Comparison of ENCODE assay signal across 14 cellular contexts in genomic region chr2:110818767-110819481, GRCh38.
DNase-seq lines count a peak whose midpoint lies in the region; ATAC-seq, FAIRE-seq and TF ChIP-seq lines count a peak whose summit lies in the region.
"Had no signal": no experiment of that assay in that cellular context is flagged by ENCODE, and none has a peak within 500 bp of the region (broad histone marks: within the 10 kb centered on the region; RNA-seq: fewer than 3 reads in every experiment).

No MANE protein-coding gene starts in this region.

- no peak overlapping the region for H3K27ac Mint-ChIP-seq in activated CD4-positive, alpha-beta T cell treated with anti-CD3 and anti-CD28 coated beads, Interleukin-2, amount 10 ng/mL, durations not matched to agents 24 days and 14 days
- no peak overlapping the region for H3K27ac Mint-ChIP-seq in naive thymus-derived CD4-positive, alpha-beta T cell
- H3K27ac Mint-ChIP-seq: nephron; T-helper 2 cell treated with Interferon-gamma antibody and Interleukin-4, amounts not matched to agents 5 μg/mL and 100 μg/mL, for 36 hours had no signal

- H3K4me3 ChIP-seq in BJ (ENCODE audit: low read depth, low read length), result no peak overlapping the region
- H3K4me3 ChIP-seq in naive thymus-derived CD4-positive, alpha-beta T cell (ENCODE audit: low read length), result no peak overlapping the region

- POLR2A ChIA-PET in BJ (lab: Charles Lee), result no interaction called here
- POLR2A ChIA-PET in naive thymus-derived CD4-positive, alpha-beta T cell (lab: Charles Lee), result no interaction called here

- DNase-seq in BJ (ENCODE audit: low read depth) (no peak), GM13977 (ENCODE audit: low spot score) (no peak), RPMI8226 (peak; percentile 24), iPS-NIHi7 (ENCODE audit: extremely low spot score) (peak; percentile 37), RCC 7860 (ENCODE audit: low spot score) (no peak)
- no peak for DNase-seq in activated CD4-positive, alpha-beta T cell treated with anti-CD3 and anti-CD28 coated beads, Interleukin-2, amount 10 ng/mL, durations not matched to agents 24 days and 14 days
- no peak for DNase-seq in naive thymus-derived CD4-positive, alpha-beta T cell
- DNase-seq: activated CD4-positive, alpha-beta T cell treated with anti-CD3 and anti-CD28 coated beads, Interleukin-2, amount 50 U/mL, for 48 hours; activated gamma-delta T cell; C1 segment of cervical spinal cord had no signal

- H3K27me3 ChIP-seq in BJ (ENCODE audit: control insufficient read depth, insufficient read depth, low read length), result peaks cover 6% of the 10 kb centered on the region; the same call in 1 of the 2 replicates
- no peaks in the 10 kb centered on the region for H3K27me3 ChIP-seq in naive thymus-derived CD4-positive, alpha-beta T cell (ENCODE audit: control insufficient read depth in 2 of 2, insufficient read depth in 2 of 2, low read length in 2 of 2)

- intact Hi-C loops in activated CD4-positive, alpha-beta T cell treated with anti-CD3 and anti-CD28 coated beads, Interleukin-2, amount 10 ng/mL, durations not matched to agents 24 days and 14 days (cut with micrococcal nuclease), result no loop called here
- intact Hi-C loops in naive thymus-derived CD4-positive, alpha-beta T cell (cut with micrococcal nuclease), result loop anchor here in 1 of 2 donors (10.0 kb wide), 1 partner anchor 186 kb away; no protein-coding TSS in a partner anchor

- FAIRE-seq in RCC 7860 (lab: Jason Lieb, UNC), result no peak
- FAIRE-seq: endothelial cell of umbilical vein had no signal

- peaks cover 8% of the 10 kb centered on the region for H3K4me1 Mint-ChIP-seq in activated CD4-positive, alpha-beta T cell treated with anti-CD3 and anti-CD28 coated beads, Interleukin-2, amount 10 ng/mL, durations not matched to agents 24 days and 14 days
- H3K4me1 Mint-ChIP-seq in naive thymus-derived CD4-positive, alpha-beta T cell, result peaks cover 0 to 14% (median 10%) of the 10 kb centered on the region in 7 donors
- H3K4me1 Mint-ChIP-seq: nephron had no signal

- CTCF ChIA-PET in BJ (lab: Yijun Ruan, JAX), result interaction anchor here (0.9 kb wide), 1 partner anchor 39 kb away, joined by 3 read pairs; no protein-coding TSS in a partner anchor
- CTCF ChIA-PET in naive thymus-derived CD4-positive, alpha-beta T cell (lab: Charles Lee), result no interaction called here

- H3K9me3 ChIP-seq in naive thymus-derived CD4-positive, alpha-beta T cell (ENCODE audit: control insufficient read depth in 2 of 3, low read length in 3 of 3), result no peaks in the 10 kb centered on the region

- peaks cover 2% of the 10 kb centered on the region for H3K36me3 Mint-ChIP-seq in activated CD4-positive, alpha-beta T cell treated with anti-CD3 and anti-CD28 coated beads, Interleukin-2, amount 10 ng/mL, durations not matched to agents 24 days and 14 days (ENCODE audit: low read depth)
- peaks cover 0 to 4% (median 0%) of the 10 kb centered on the region in 5 donors for H3K36me3 Mint-ChIP-seq in naive thymus-derived CD4-positive, alpha-beta T cell

- in situ Hi-C loops in GM13977 (cut with MboI; ENCODE audit: low pct_unique_long_range_greater_than_20kb, low sequenced_read_pairs, unreplicated experiment), result loop anchor here (25.0 kb wide), 1 partner anchor 893 kb away; no protein-coding TSS in a partner anchor

- no peaks in the 10 kb centered on the region for H3K4me1 ChIP-seq in naive thymus-derived CD4-positive, alpha-beta T cell (ENCODE audit: control insufficient read depth in 2 of 2, insufficient read depth in 2 of 2, low read length in 2 of 2)

- H3K4me3 Mint-ChIP-seq in activated CD4-positive, alpha-beta T cell treated with anti-CD3 and anti-CD28 coated beads, Interleukin-2, amount 10 ng/mL, durations not matched to agents 24 days and 14 days, result no peak overlapping the region
- no peak overlapping the region for H3K4me3 Mint-ChIP-seq in naive thymus-derived CD4-positive, alpha-beta T cell
- H3K4me3 Mint-ChIP-seq: nephron; T-helper 2 cell treated with Interferon-gamma antibody and Interleukin-4, amounts not matched to agents 5 μg/mL and 100 μg/mL, for 36 hours had no signal

- H3K27ac ChIP-seq in naive thymus-derived CD4-positive, alpha-beta T cell (ENCODE audit: low read depth, low read length), result no peak overlapping the region

- ATAC-seq in GM19035 (IDR thresholded peaks at IDR 0.05; ENCODE audit: unreplicated experiment), result no peak
- no peak for ATAC-seq in naive thymus-derived CD4-positive, alpha-beta T cell

- H3K36me3 ChIP-seq in BJ (ENCODE audit: control insufficient read depth, insufficient read depth, low read length), result no peaks in the 10 kb centered on the region
- no peaks in the 10 kb centered on the region for H3K36me3 ChIP-seq in naive thymus-derived CD4-positive, alpha-beta T cell (ENCODE audit: control insufficient read depth in 2 of 3, insufficient read depth in 3 of 3, low read length in 3 of 3)

- TF ChIP-seq CTCF in BJ (IDR thresholded peaks at IDR 0.05; ENCODE audit: insufficient read depth, low read depth, low read length) (0 out of 2 replicates have a peak, but pooled peaks have one; percentile 9), GM13977 (IDR thresholded peaks at IDR 0.05; ENCODE audit: extremely low read depth, insufficient read depth, missing control alignments) (peak; percentile 21)

- peaks cover 51% of the 10 kb centered on the region for H3K27me3 Mint-ChIP-seq in activated CD4-positive, alpha-beta T cell treated with anti-CD3 and anti-CD28 coated beads, Interleukin-2, amount 10 ng/mL, durations not matched to agents 24 days and 14 days
- peaks cover 0 to 59% (median 7%) of the 10 kb centered on the region in 5 donors for H3K27me3 Mint-ChIP-seq in naive thymus-derived CD4-positive, alpha-beta T cell

- no peaks in the 10 kb centered on the region for H3K9me3 Mint-ChIP-seq in activated CD4-positive, alpha-beta T cell treated with anti-CD3 and anti-CD28 coated beads, Interleukin-2, amount 10 ng/mL, durations not matched to agents 24 days and 14 days
- peaks cover 0 to 6% (median 3%) of the 10 kb centered on the region in 11 donors for H3K9me3 Mint-ChIP-seq in naive thymus-derived CD4-positive, alpha-beta T cell

Comparison
In these comparisons a context has a peak if more than half of its experiments do, and no peak if none do; other contexts are left out.
1. DNase-seq: peak in RPMI8226 (single experiment) and iPS-NIHi7 (single experiment); none in BJ (single experiment), GM13977 (single experiment), activated CD4-positive, alpha-beta T cell treated with anti-CD3 and anti-CD28 coated beads, Interleukin-2, amount 10 ng/mL, durations not matched to agents 24 days and 14 days (single experiment), naive thymus-derived CD4-positive, alpha-beta T cell (0 of 9) and RCC 7860 (single experiment).